In the genomic region with DNA sequence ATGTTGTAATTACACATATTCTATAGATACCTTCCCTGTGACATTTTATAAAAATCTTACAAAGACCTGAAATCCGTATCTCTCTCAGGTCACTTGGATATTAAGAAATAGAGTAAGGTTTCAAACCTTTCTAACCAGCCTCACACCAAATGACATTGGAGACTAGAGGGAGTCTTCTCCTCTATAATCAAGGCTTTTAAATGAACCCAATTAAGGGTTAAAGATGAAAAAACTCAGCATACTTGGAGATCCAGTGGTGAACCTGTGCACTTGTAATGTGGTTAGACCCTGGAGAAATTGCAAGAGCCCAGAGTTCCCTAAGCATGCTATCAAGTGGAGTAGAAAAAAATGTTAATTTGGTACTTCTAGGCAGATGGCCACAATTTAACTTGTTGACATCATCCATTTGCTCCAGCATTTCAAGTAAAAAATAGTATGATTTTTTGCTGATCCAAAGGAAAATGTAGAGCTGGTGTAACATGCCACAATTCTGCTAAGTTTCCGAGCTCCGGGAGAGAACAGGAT, we compare ENCODE assay signal across 32 cellular contexts.
"Had no signal": no experiment of that assay in that cellular context is flagged by ENCODE, and none has a peak within 500 bp of the region (broad histone marks: within the 10 kb centered on the region; RNA-seq: fewer than 3 reads in every experiment).

No MANE protein-coding gene starts in this region.

- H3K27me3 Mint-ChIP-seq: activated naive CD4-positive, alpha-beta T cell treated with anti-CD3 and anti-CD28 coated beads, Interleukin-2, amount 10 ng/mL, durations not matched to agents 7 days and 5 days; activated naive CD8-positive, alpha-beta T cell treated with anti-CD3 and anti-CD28 coated beads, Interleukin-2, amount 10 ng/mL, durations not matched to agents 7 days and 5 days; naive B cell; T-helper 17 cell had no signal

- H3K4me3 ChIP-seq: body of pancreas, colonic mucosa, dorsolateral prefrontal cortex, heart right ventricle, psoas muscle, spleen, suprapubic skin, tibial artery had no signal

- H3K27me3 ChIP-seq: body of pancreas, colonic mucosa, dorsolateral prefrontal cortex, foreskin keratinocyte, heart right ventricle, spleen, suprapubic skin, tibial artery had no signal

- H3K9ac ChIP-seq: parathyroid adenoma had no signal

- H3K4me1 Mint-ChIP-seq: activated naive CD4-positive, alpha-beta T cell treated with anti-CD3 and anti-CD28 coated beads, Interleukin-2, amount 10 ng/mL, durations not matched to agents 7 days and 5 days; activated naive CD8-positive, alpha-beta T cell treated with anti-CD3 and anti-CD28 coated beads, Interleukin-2, amount 10 ng/mL, durations not matched to agents 7 days and 5 days; naive B cell; T-helper 17 cell had no signal

- ATAC-seq: activated CD4-positive, CD25-positive, alpha-beta regulatory T cell treated with anti-CD3 and anti-CD28 coated beads, Interleukin-2, amount 50 U/mL, for 24 hours; body of pancreas; heart right ventricle; psoas muscle; right cardiac atrium; T-helper 17 cell had no signal

- H3K27ac ChIP-seq: body of pancreas, colonic mucosa, dorsolateral prefrontal cortex, foreskin keratinocyte, heart right ventricle, parathyroid adenoma, psoas muscle, spleen, suprapubic skin, tibial artery, WERI-Rb-1 had no signal

- H3K36me3 ChIP-seq: colonic mucosa, heart right ventricle, spleen, suprapubic skin, tibial artery, WERI-Rb-1 had no signal

- H3K4me1 ChIP-seq: body of pancreas, colonic mucosa, heart right ventricle, parathyroid adenoma, psoas muscle, spleen, suprapubic skin, tibial artery had no signal

- H3K9me3 Mint-ChIP-seq: activated naive CD4-positive, alpha-beta T cell treated with anti-CD3 and anti-CD28 coated beads, Interleukin-2, amount 10 ng/mL, durations not matched to agents 7 days and 5 days; activated naive CD8-positive, alpha-beta T cell treated with anti-CD3 and anti-CD28 coated beads, Interleukin-2, amount 10 ng/mL, durations not matched to agents 7 days and 5 days had no signal

- H3K27ac Mint-ChIP-seq: activated naive CD4-positive, alpha-beta T cell treated with anti-CD3 and anti-CD28 coated beads, Interleukin-2, amount 10 ng/mL, durations not matched to agents 7 days and 5 days; activated naive CD8-positive, alpha-beta T cell treated with anti-CD3 and anti-CD28 coated beads, Interleukin-2, amount 10 ng/mL, durations not matched to agents 7 days and 5 days; naive B cell; T-helper 17 cell had no signal

- DNase-seq: activated CD4-positive, alpha-beta T cell treated with anti-CD3 and anti-CD28 coated beads for 48 hours; activated CD4-positive, alpha-beta T cell treated with anti-CD3 and anti-CD28 coated beads, Interleukin-2, amount 50 U/mL, for 48 hours; activated CD8-positive, alpha-beta memory T cell treated with anti-CD3 and anti-CD28 coated beads for 24 hours; activated CD8-positive, alpha-beta memory T cell treated with anti-CD3 and anti-CD28 coated beads, Interleukin-2, amount 50 U/mL, for 4 hours; activated gamma-delta T cell; activated naive CD4-positive, alpha-beta T cell treated with anti-CD3 and anti-CD28 coated beads, Interleukin-2, amount 10 ng/mL, durations not matched to agents 7 days and 5 days; activated naive CD8-positive, alpha-beta T cell treated with anti-CD3 and anti-CD28 coated beads, Interleukin-2, amount 10 ng/mL, durations not matched to agents 7 days and 5 days; activated T-cell treated with anti-CD3 and anti-CD28 coated beads, Interleukin-2, amount 50 U/mL, for 1 hour; amniotic stem cell; body of pancreas; colonic mucosa; dorsolateral prefrontal cortex; effector memory CD4-positive, alpha-beta T cell; erythroblast; foreskin keratinocyte; heart right ventricle; islet precursor cell; left cardiac atrium; mammary epithelial cell; naive B cell; occipital lobe; psoas muscle; right cardiac atrium; spleen; stimulated activated naive CD4-positive, alpha-beta T cell; T-helper 17 cell; T1000; tibial artery; WERI-Rb-1 had no signal

- H3K36me3 Mint-ChIP-seq: activated naive CD4-positive, alpha-beta T cell treated with anti-CD3 and anti-CD28 coated beads, Interleukin-2, amount 10 ng/mL, durations not matched to agents 7 days and 5 days; activated naive CD8-positive, alpha-beta T cell treated with anti-CD3 and anti-CD28 coated beads, Interleukin-2, amount 10 ng/mL, durations not matched to agents 7 days and 5 days; naive B cell had no signal

- H3K9me3 ChIP-seq: body of pancreas, colonic mucosa, heart right ventricle, psoas muscle, spleen, tibial artery had no signal

- H3K79me2 ChIP-seq: parathyroid adenoma had no signal

- H2AFZ ChIP-seq: parathyroid adenoma had no signal

- H3K4me3 Mint-ChIP-seq: activated naive CD4-positive, alpha-beta T cell treated with anti-CD3 and anti-CD28 coated beads, Interleukin-2, amount 10 ng/mL, durations not matched to agents 7 days and 5 days; activated naive CD8-positive, alpha-beta T cell treated with anti-CD3 and anti-CD28 coated beads, Interleukin-2, amount 10 ng/mL, durations not matched to agents 7 days and 5 days; naive B cell; T-helper 17 cell had no signal
